Comparison of ENCODE assay signal across 13 cellular contexts in the genomic region with DNA sequence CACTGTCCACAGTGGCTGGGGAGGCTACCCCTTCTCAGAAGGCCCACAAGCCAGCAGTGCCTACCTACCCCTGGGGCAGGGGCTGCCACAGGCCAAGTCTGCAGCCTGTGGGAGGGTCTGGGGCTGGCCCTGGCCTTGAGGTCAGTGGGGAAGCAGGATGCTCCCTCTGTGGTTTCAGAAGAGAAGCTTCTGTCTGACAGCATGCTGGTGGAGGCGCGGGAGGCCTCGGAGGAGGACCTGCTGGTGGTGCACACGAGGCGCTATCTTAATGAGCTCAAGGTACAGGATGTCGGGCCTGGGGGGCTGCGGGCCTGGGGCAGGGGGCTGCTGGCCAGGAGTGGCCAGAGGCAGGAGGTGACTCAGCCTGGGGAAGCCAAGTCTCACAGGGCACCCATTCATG.
"Had no signal": no experiment of that assay in that cellular context is flagged by ENCODE, and none has a peak within 500 bp of the region (broad histone marks: within the 10 kb centered on the region; RNA-seq: fewer than 3 reads in every experiment).

No MANE protein-coding gene starts in this region.

- H3K36me3 Mint-ChIP-seq: activated naive CD8-positive, alpha-beta T cell had no signal

- H3K9ac ChIP-seq: SK-N-SH had no signal

- H3K9me3 ChIP-seq: SK-N-SH had no signal

- H3K27me3 Mint-ChIP-seq: activated naive CD8-positive, alpha-beta T cell had no signal

- H3K4me2 ChIP-seq: SK-N-SH had no signal

- H3K4me3 Mint-ChIP-seq: activated naive CD8-positive, alpha-beta T cell had no signal

- H3K27me3 ChIP-seq: foreskin keratinocyte had no signal

- H3K27ac ChIP-seq: foreskin keratinocyte had no signal

- ATAC-seq: foreskin keratinocyte, right cardiac atrium had no signal

- DNase-seq: activated CD4-positive, alpha-beta T cell treated with anti-CD3 and anti-CD28 coated beads, Interleukin-2, amount 50 U/mL, for 1 hour; activated CD4-positive, CD25-positive, alpha-beta regulatory T cell; activated effector memory CD4-positive, alpha-beta T cell treated with Interleukin-2 at 50 U/mL for 16 hours; anterior cingulate cortex; foreskin keratinocyte; midbrain; SK-N-SH; stimulated activated CD4-positive, alpha-beta T cell treated with anti-CD3 and anti-CD28 coated beads, Interleukin-2, amount 100 ng/mL, for 24 hours; stimulated activated naive CD4-positive, alpha-beta T cell had no signal

- H3K27ac Mint-ChIP-seq: activated naive CD8-positive, alpha-beta T cell had no signal

- FAIRE-seq: bronchial epithelial cell, keratinocyte had no signal
